1 cellular context compared by ENCODE assay signal in genomic region chr12:121513464-121514183, GRCh38.
TF ChIP-seq lines count a peak whose summit lies in the region.

No MANE protein-coding gene starts in this region.

TF ChIP-seq in GM23338, 12 proteins besides CTCF, POLR2A, EP300 and RAD21 (continued from another document):
- TF ChIP-seq ZNF462 (CRISPR knock-in tag; IDR thresholded peaks at IDR 0.05) = no peak
